2 cellular contexts compared by ENCODE assay signal in genomic region chr2:26729311-26729710, GRCh38.
TF ChIP-seq lines count a peak whose summit lies in the region.

No MANE protein-coding gene starts in this region.

TF ChIP-seq in HepG2, 621 proteins besides CTCF, POLR2A, EP300 and RAD21:
- peak; percentile 52; the same call in 1 of the 2 replicates for TF ChIP-seq ZMYM3 (CRISPR knock-in tag; IDR thresholded peaks at IDR 0.05)
- no peak for TF ChIP-seq AGO1 (IDR thresholded peaks at IDR 0.05; ENCODE audit: low read depth, low read length, poor library complexity, severe bottlenecking)
- peak; percentile 62; the same call in 1 of the 2 replicates for TF ChIP-seq ZNF629 (CRISPR knock-in tag; conservative IDR thresholded peaks at IDR 0.05)

TF ChIP-seq in A549, 52 proteins besides CTCF, POLR2A, EP300 and RAD21:
- no peak for TF ChIP-seq JUNB (IDR thresholded peaks at IDR 0.05)
- TF ChIP-seq KDM1A (IDR thresholded peaks at IDR 0.05; ENCODE audit: low read depth): 0 out of 2 replicates have a peak, but pooled peaks have one; percentile 38
TF ChIP-seq in A549: peak in this region for 1.
